In genomic region chr2:52082646-52083045, GRCh38 we compare ENCODE assay signal across 19 cellular contexts.
A peak's percentile ranks its signal among the peaks of the same experiment; 100 is the strongest.
DNase-seq lines count a peak whose midpoint lies in the region; ATAC-seq and TF ChIP-seq lines count a peak whose summit lies in the region.
"Had no signal": no experiment of that assay in that cellular context is flagged by ENCODE, and none has a peak within 500 bp of the region (broad histone marks: within the 10 kb centered on the region; RNA-seq: fewer than 3 reads in every experiment).

No MANE protein-coding gene starts in this region.

- no peaks in the 10 kb centered on the region for H3K27me3 ChIP-seq in cardiac muscle cell
- H3K27me3 ChIP-seq in Karpas-422 (ENCODE audit: low read length): no peaks in the 10 kb centered on the region
- H3K27me3 ChIP-seq: BE2C had no signal

- H3K9me2 ChIP-seq in Karpas-422 (replicated peaks; ENCODE audit: insufficient read depth, low read length): no peaks in the 10 kb centered on the region

- H2AFZ ChIP-seq in Karpas-422 (ENCODE audit: low read length): no peak overlapping the region
- H2AFZ ChIP-seq: GM23338 had no signal

- peak overlapping the region; percentile 5 for H3K27ac ChIP-seq in cardiac muscle cell
- no peak overlapping the region for H3K27ac ChIP-seq in Karpas-422 (ENCODE audit: low read length)
- H3K27ac ChIP-seq: HL-60 had no signal

- intact Hi-C loops in left ventricle myocardium superior (cut with micrococcal nuclease): no loop called here

- DNase-seq in cardiac muscle cell (ENCODE audit: low read depth in 1 of 2, low spot score in 1 of 2) (no peak), left ventricle myocardium superior (no peak), NCI-H69 (lab: John Stamatoyannopoulos, UW) (peak; percentile 59), islet precursor cell (peak; percentile 54), Karpas-422 (no peak), LoVo (ENCODE audit: low spot score) (no peak), pons (ENCODE audit: low spot score) (no peak)
- DNase-seq: ACHN; BE2C; C1 segment of cervical spinal cord; CD4-positive, CD25-positive, alpha-beta regulatory T cell; CD8-positive, alpha-beta memory T cell; COR-L47; DMS 273 treated with DMSO at 0.1 percent for 48 hours; GDM1; HCEC 1CT; HFFc6 had no signal

- H3K4me1 ChIP-seq in cardiac muscle cell (ENCODE audit: low read depth) (peaks cover 21% of the 10 kb centered on the region), Karpas-422 (ENCODE audit: low read length) (peaks cover 23% of the 10 kb centered on the region)
- H3K4me1 ChIP-seq: BE2C had no signal

- no peaks in the 10 kb centered on the region for H3K79me2 ChIP-seq in Karpas-422 (ENCODE audit: low read length)

- no peaks in the 10 kb centered on the region for H3K9me3 ChIP-seq in cardiac muscle cell (ENCODE audit: low read depth)
- H3K9me3 ChIP-seq in Karpas-422 (ENCODE audit: low read length): peaks cover 3% of the 10 kb centered on the region; the same call in 1 of the 2 replicates
- H3K9me3 ChIP-seq: BE2C had no signal

- ATAC-seq in left ventricle myocardium superior: no peak
- ATAC-seq: GM23338 had no signal

- no peak overlapping the region for H3K9ac ChIP-seq in Karpas-422 (ENCODE audit: low read length)

- TF ChIP-seq CTCF in cardiac muscle cell (IDR thresholded peaks at IDR 0.05; ENCODE audit: low read depth, low read length): no peak

- no peaks in the 10 kb centered on the region for H3K36me3 ChIP-seq in cardiac muscle cell
- H3K36me3 ChIP-seq in Karpas-422 (ENCODE audit: insufficient read depth, low read length): no peaks in the 10 kb centered on the region
- H3K36me3 ChIP-seq: BE2C had no signal

- H3K4me3 ChIP-seq in cardiac muscle cell: no peak overlapping the region
- H3K4me3 ChIP-seq in Karpas-422 (ENCODE audit: low read length): no peak overlapping the region
- H3K4me3 ChIP-seq: GM23338 had no signal

- H3K4me2 ChIP-seq in Karpas-422 (ENCODE audit: low read depth, low read length, poor library complexity, severe bottlenecking): no peak overlapping the region
- H3K4me2 ChIP-seq: GM23338 had no signal

- no peaks in the 10 kb centered on the region for H4K20me1 ChIP-seq in Karpas-422 (ENCODE audit: insufficient read depth, low read depth, low read length)

Comparison
In these comparisons a context has a peak if more than half of its experiments do, and no peak if none do; other contexts are left out.
1. DNase-seq: peak in NCI-H69 (single experiment) and islet precursor cell (single experiment); none in cardiac muscle cell (0 of 2), left ventricle myocardium superior (single experiment), Karpas-422 (single experiment), LoVo (single experiment) and pons (single experiment).